ENCODE assay signal across 9 cellular contexts in genomic region chr11:100827934-100828661, GRCh38.
A peak's percentile ranks its signal among the peaks of the same experiment; 100 is the strongest.
DNase-seq lines count a peak whose midpoint lies in the region; ATAC-seq, FAIRE-seq and TF ChIP-seq lines count a peak whose summit lies in the region.
"Had no signal": no experiment of that assay in that cellular context is flagged by ENCODE, and none has a peak within 500 bp of the region (broad histone marks: within the 10 kb centered on the region; RNA-seq: fewer than 3 reads in every experiment).

No MANE protein-coding gene starts in this region.

- no peaks in the 10 kb centered on the region for H3K27me3 Mint-ChIP-seq in CD8-positive, alpha-beta T cell (ENCODE audit: low read depth)
- peaks cover 2 to 3% (median 2%) of the 10 kb centered on the region in 3 donors for H3K27me3 Mint-ChIP-seq in CD14-positive monocyte (ENCODE audit: low read depth in 3 of 3)

- TF ChIP-seq EP300 in GM12878 (IDR thresholded peaks at IDR 0.05; ENCODE audit: borderline replicate concordance in 1 of 2, control insufficient read depth in 1 of 2, low read depth in 2 of 2, low read length in 2 of 2): no peak

- DNase-seq in Daoy (ENCODE audit: low read depth) (peak; percentile 57), GM12878 (ENCODE audit: low read depth, low spot score) (peak; percentile 32), CD1c-positive myeloid dendritic cell (ENCODE audit: extremely low spot score) (no peak), CD14-positive monocyte (ENCODE audit: low spot score) (no peak)
- DNase-seq in CD8-positive, alpha-beta T cell: no peak
- DNase-seq: lower lobe of right lung had no signal

- in situ Hi-C loops in GM12878 (cut with MboI): no loop called here

- H3K4me3 ChIP-seq in KMS-11 (IDR thresholded peaks at IDR 0.05; ENCODE audit: insufficient read depth, low read depth, low read length): no peak overlapping the region
- no peak overlapping the region for H3K4me3 ChIP-seq in GM12878
- H3K4me3 ChIP-seq in parathyroid adenoma (ENCODE audit: low read depth, low read length): no peak overlapping the region
- H3K4me3 ChIP-seq in CD8-positive, alpha-beta T cell (ENCODE audit: low read depth, low read length): no peak overlapping the region
- H3K4me3 ChIP-seq: lower lobe of right lung had no signal

- H3K9ac ChIP-seq in KMS-11 (no peak overlapping the region), GM12878 (ENCODE audit: control insufficient read depth, insufficient read depth, low read length) (no peak overlapping the region), parathyroid adenoma (no peak overlapping the region)

- H3K27ac Mint-ChIP-seq in CD8-positive, alpha-beta T cell: no peak overlapping the region
- H3K27ac Mint-ChIP-seq in CD14-positive monocyte: no peak overlapping the region

- H3K27ac ChIP-seq in KMS-11 (no peak overlapping the region), GM12878 (ENCODE audit: control insufficient read depth, insufficient read depth) (no peak overlapping the region), parathyroid adenoma (no peak overlapping the region)
- no peak overlapping the region for H3K27ac ChIP-seq in CD8-positive, alpha-beta T cell (ENCODE audit: low read depth, low read length)
- H3K27ac ChIP-seq: lower lobe of right lung had no signal

- no peaks in the 10 kb centered on the region for H3K4me1 ChIP-seq in KMS-11 (ENCODE audit: low read depth, poor library complexity, severe bottlenecking)
- no peaks in the 10 kb centered on the region for H3K4me1 ChIP-seq in GM12878 (ENCODE audit: control insufficient read depth, insufficient read depth, low read length)
- H3K4me1 ChIP-seq in parathyroid adenoma: peaks cover 15% of the 10 kb centered on the region
- H3K4me1 ChIP-seq in CD8-positive, alpha-beta T cell (ENCODE audit: insufficient read depth, low read length): no peaks in the 10 kb centered on the region
- H3K4me1 ChIP-seq: lower lobe of right lung had no signal

- H3K36me3 Mint-ChIP-seq in CD8-positive, alpha-beta T cell: no peaks in the 10 kb centered on the region
- H3K36me3 Mint-ChIP-seq in CD14-positive monocyte: no peaks in the 10 kb centered on the region

- H3K9me3 ChIP-seq in GM12878 (replicated peaks; ENCODE audit: control insufficient read depth, insufficient read depth, low read length) (no peaks in the 10 kb centered on the region), parathyroid adenoma (ENCODE audit: control insufficient read depth, low read length) (no peaks in the 10 kb centered on the region)
- H3K9me3 ChIP-seq in CD8-positive, alpha-beta T cell (ENCODE audit: low read length): no peaks in the 10 kb centered on the region
- H3K9me3 ChIP-seq: lower lobe of right lung had no signal

- CTCF ChIA-PET in GM12878 (lab: Yijun Ruan, JAX): interaction anchor here (0.7 to 1.7 kb wide), 11 partner anchors 13 to 251 kb away, joined by 3 to 10 read pairs (median 3); no protein-coding TSS in a partner anchor
- CTCF ChIA-PET in CD8-positive, alpha-beta T cell (lab: Charles Lee): interaction anchor here (0.8 kb wide), 1 partner anchor 104 kb away, joined by 5 read pairs; no protein-coding TSS in a partner anchor

- H3K36me3 ChIP-seq in KMS-11 (ENCODE audit: insufficient read depth) (no peaks in the 10 kb centered on the region), GM12878 (ENCODE audit: control insufficient read depth in 2 of 2, insufficient read depth in 2 of 2, low read length in 1 of 2) (no peaks in the 10 kb centered on the region), parathyroid adenoma (ENCODE audit: control insufficient read depth, insufficient read depth, low read length) (no peaks in the 10 kb centered on the region)
- H3K36me3 ChIP-seq in CD8-positive, alpha-beta T cell (ENCODE audit: insufficient read depth, low read length): no peaks in the 10 kb centered on the region
- H3K36me3 ChIP-seq: lower lobe of right lung had no signal

- no CpG with 5 or more reads among the region's 1 CpG for WGBS in GM12878 (ENCODE audit: insufficient coverage, insufficient replicate concordance, low lambda C conversion rate, missing lambda C conversion rate)

- intact Hi-C loops in GM12878 (cut with micrococcal nuclease; ENCODE audit: unreplicated experiment): loop anchor here (1.0 kb wide), 1 partner anchor 146 kb away; no protein-coding TSS in a partner anchor
- intact Hi-C loops in CD8-positive, alpha-beta T cell (cut with DNase I, micrococcal nuclease): no loop called here
- intact Hi-C loops in CD14-positive monocyte (cut with micrococcal nuclease): no loop called here

- H3K4me2 ChIP-seq in KMS-11 (no peak overlapping the region), GM12878 (ENCODE audit: control insufficient read depth, insufficient read depth) (no peak overlapping the region), parathyroid adenoma (ENCODE audit: low read length) (no peak overlapping the region)

- RAD21 ChIA-PET in GM12878 (lab: Charles Lee; ENCODE audit: unreplicated experiment): interaction anchor here (0.8 to 2.1 kb wide), 5 partner anchors 8 to 251 kb away, joined by 3 to 9 read pairs (median 3); no protein-coding TSS in a partner anchor

- H3K79me2 ChIP-seq in KMS-11 (ENCODE audit: insufficient read depth, low read depth) (no peaks in the 10 kb centered on the region), GM12878 (ENCODE audit: control insufficient read depth, insufficient read depth, low read length) (no peaks in the 10 kb centered on the region), parathyroid adenoma (no peaks in the 10 kb centered on the region)

- H4K20me1 ChIP-seq in KMS-11 (ENCODE audit: insufficient read depth) (no peaks in the 10 kb centered on the region), GM12878 (ENCODE audit: control insufficient read depth, insufficient read depth) (no peaks in the 10 kb centered on the region)

- H3K4me1 Mint-ChIP-seq in CD8-positive, alpha-beta T cell (ENCODE audit: low read depth): no peaks in the 10 kb centered on the region
- H3K4me1 Mint-ChIP-seq in CD14-positive monocyte: no peaks in the 10 kb centered on the region

- SMC1A ChIA-PET in GM12878 (lab: Charles Lee; ENCODE audit: uncharacterized antibody, unreplicated experiment): interaction anchor here (0.9 to 2.1 kb wide), 9 partner anchors 9 to 251 kb away, joined by 3 to 9 read pairs (median 3); no protein-coding TSS in a partner anchor

- no peaks in the 10 kb centered on the region for H3K27me3 ChIP-seq in KMS-11 (ENCODE audit: insufficient read depth, low read depth)
- H3K27me3 ChIP-seq in GM12878 (replicated peaks in 1 of 2; ENCODE audit: control insufficient read depth in 2 of 2, insufficient read depth in 2 of 2, low read length in 1 of 2): no peaks in the 10 kb centered on the region
- H3K27me3 ChIP-seq in parathyroid adenoma (ENCODE audit: control insufficient read depth, insufficient read depth, low read length): no peaks in the 10 kb centered on the region
- no peaks in the 10 kb centered on the region for H3K27me3 ChIP-seq in CD8-positive, alpha-beta T cell (ENCODE audit: insufficient read depth, low read length)

- no peak for FAIRE-seq in GM12878 (lab: Jason Lieb, UNC)

- TF ChIP-seq RAD21 in GM12878 (IDR thresholded peaks at IDR 0.05; ENCODE audit: insufficient read depth, low read depth, low read length): peak; percentile 50; the same call in 1 of the 2 replicates

- TF ChIP-seq POLR2A in GM12878 (IDR thresholded peaks at IDR 0.05; ENCODE audit: low read depth, low read length): no peak

- H3K9me3 Mint-ChIP-seq in CD8-positive, alpha-beta T cell: no peaks in the 10 kb centered on the region
- H3K9me3 Mint-ChIP-seq in CD14-positive monocyte: peaks cover 0 to 1% (median 0%) of the 10 kb centered on the region in 7 donors

- BruUV-seq in GM12878 (replicated peaks; lab: Mats Ljungman, UMichigan): no TSS peak

- H2AFZ ChIP-seq in KMS-11 (ENCODE audit: low read depth) (no peak overlapping the region), GM12878 (ENCODE audit: control insufficient read depth, low read depth, low read length) (no peak overlapping the region), parathyroid adenoma (no peak overlapping the region)

- no peak overlapping the region for H3K4me3 Mint-ChIP-seq in CD8-positive, alpha-beta T cell
- no peak overlapping the region for H3K4me3 Mint-ChIP-seq in CD14-positive monocyte

- TF ChIP-seq CTCF in KMS-11 (conservative IDR thresholded peaks at IDR 0.05; ENCODE audit: low read depth, low read length): 0 out of 2 replicates have a peak, but pooled peaks have one; percentile 29
- peak; percentile 36 to 43 (median 38); a peak in 4 of 6 replicates for TF ChIP-seq CTCF in GM12878 (IDR thresholded peaks at IDR 0.05 in 2 of 3, conservative IDR thresholded peaks at IDR 0.05 in 1 of 3; ENCODE audit: control insufficient read depth in 2 of 3, extremely low read depth in 1 of 3, insufficient read depth in 1 of 3, low read depth in 3 of 3, low read length in 3 of 3)
- TF ChIP-seq CTCF in parathyroid adenoma (IDR thresholded peaks at IDR 0.05): peak; percentile 7
- no peak for TF ChIP-seq CTCF in CD8-positive, alpha-beta T cell (IDR thresholded peaks at IDR 0.05)
- TF ChIP-seq CTCF in CD14-positive monocyte (IDR thresholded peaks at IDR 0.05): no peak

- ATAC-seq in GM21825 (IDR thresholded peaks at IDR 0.05; ENCODE audit: unreplicated experiment) (peak; percentile 86), GM12878 (peak; percentile 95)
- ATAC-seq in CD8-positive, alpha-beta T cell: no peak

- POLR2A ChIA-PET in GM12878 (lab: Charles Lee): interaction anchor here (0.7 kb wide), 1 partner anchor 144 kb away, joined by 3 read pairs; no protein-coding TSS in a partner anchor
- POLR2A ChIA-PET in CD8-positive, alpha-beta T cell (lab: Charles Lee): interaction anchor here (0.7 kb wide), 1 partner anchor 255 kb away, joined by 5 read pairs; no protein-coding TSS in a partner anchor

TF ChIP-seq in GM12878, 131 proteins besides CTCF, POLR2A, EP300 and RAD21:
- TF ChIP-seq ZSCAN29 (IDR thresholded peaks at IDR 0.05) (no peak), CREM (IDR thresholded peaks at IDR 0.05; ENCODE audit: low read depth) (no peak), SMC3 (IDR thresholded peaks at IDR 0.05; ENCODE audit: borderline replicate concordance, low read length) (peak; percentile 54; the same call in 1 of the 2 replicates)

Comparison
In these comparisons a context has a peak if more than half of its experiments do, and no peak if none do; other contexts are left out.
1. DNase-seq: peak in Daoy (single experiment) and GM12878 (single experiment); none in CD8-positive, alpha-beta T cell (0 of 7), CD1c-positive myeloid dendritic cell (single experiment) and CD14-positive monocyte (single experiment).
2. CTCF ChIP-seq: peak in KMS-11 (single experiment), GM12878 (3 of 3) and parathyroid adenoma (single experiment); none in CD8-positive, alpha-beta T cell (single experiment) and CD14-positive monocyte (single experiment).